In the genomic region with DNA sequence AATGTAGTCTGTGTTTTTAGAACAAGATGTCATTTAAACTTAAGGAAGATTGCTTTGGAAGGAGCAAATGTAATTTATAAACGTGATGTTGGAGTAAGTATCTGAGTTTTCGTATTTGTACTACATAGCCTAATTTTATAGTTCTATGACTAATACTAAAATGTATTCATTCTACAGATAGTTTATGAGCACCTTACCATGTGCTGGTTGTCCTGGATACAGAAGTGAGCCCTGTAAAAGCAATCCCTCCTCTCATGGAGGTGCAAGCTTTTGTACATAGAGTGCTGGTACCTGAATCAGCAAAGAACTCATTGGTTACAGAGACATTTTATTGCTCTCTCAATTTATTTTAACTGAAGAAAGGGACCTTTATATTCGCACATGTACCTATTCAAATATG, we compare ENCODE assay signal across 30 cellular contexts.
"Had no signal": no experiment of that assay in that cellular context is flagged by ENCODE, and none has a peak within 500 bp of the region (broad histone marks: within the 10 kb centered on the region; RNA-seq: fewer than 3 reads in every experiment).

No MANE protein-coding gene starts in this region.

- ATAC-seq: activated CD8-positive, alpha-beta T cell treated with anti-CD3 and anti-CD28 coated beads for 36 hours; activated T-cell treated with anti-CD3 and anti-CD28 coated beads, Interleukin-2, amount 50 U/mL, for 72 hours; activated T-helper 17 cell treated with anti-CD3 and anti-CD28 coated beads, Interleukin-2, amount 50 U/mL, for 72 hours had no signal

- H3K27me3 ChIP-seq: brain microvascular endothelial cell, cardiac muscle cell, SJSA1 had no signal

- H3K4me3 ChIP-seq: cardiac muscle cell, SJSA1 had no signal

- H3K27ac ChIP-seq: brain microvascular endothelial cell, cardiac muscle cell, SJSA1 had no signal

- DNase-seq: activated CD4-positive, alpha-beta T cell treated with anti-CD3 and anti-CD28 coated beads, Interleukin-2, amount 10 ng/mL, durations not matched to agents 24 days and 14 days; activated CD4-positive, alpha-beta T cell treated with anti-CD3 and anti-CD28 coated beads, Interleukin-2, amount 50 U/mL, for 4 hours; activated CD8-positive, alpha-beta T cell treated with anti-CD3 and anti-CD28 coated beads for 36 hours; activated effector memory CD4-positive, alpha-beta T cell treated with anti-CD3 and anti-CD28 coated beads, Interleukin-2, amount 50 U/mL, for 16 hours; activated naive CD4-positive, alpha-beta T cell; activated naive CD4-positive, alpha-beta T cell treated with anti-CD3 and anti-CD28 coated beads, Interleukin-2, amount 50 U/mL, for 16 hours; activated naive CD8-positive, alpha-beta T cell treated with anti-CD3 and anti-CD28 coated beads for 36 hours; activated T-cell treated with anti-CD3 and anti-CD28 coated beads, Interleukin-2, amount 50 U/mL, for 1 hour; activated T-cell treated with anti-CD3 and anti-CD28 coated beads, Interleukin-2, amount 50 U/mL, for 72 hours; amniotic stem cell; aorta; brain microvascular endothelial cell; KG1; MM.1S; MV-4-11; NCI-H1092 treated with DMSO at 0.1 percent for 48 hours; NCI-H1417; NCI-H146; NCI-H187; NCI-H2029 treated with DMSO at 0.1 percent for 48 hours; NCI-H2107; NCI-H345; NCI-H524 treated with DMSO at 0.1 percent for 48 hours; NCI-H82; NK-92 treated with Interleukin-12 subunit alpha and Interleukin-12 subunit beta, amount 100 ng/mL, for 24 hours; SHP77 treated with DMSO at 0.1 percent for 48 hours; SK-N-SH had no signal

- H3K4me2 ChIP-seq: SK-N-SH had no signal

- H3K9ac ChIP-seq: SK-N-SH had no signal

- H3K9me3 ChIP-seq: SJSA1, SK-N-SH had no signal
